ENCODE assay signal across 10 cellular contexts in the genomic region with DNA sequence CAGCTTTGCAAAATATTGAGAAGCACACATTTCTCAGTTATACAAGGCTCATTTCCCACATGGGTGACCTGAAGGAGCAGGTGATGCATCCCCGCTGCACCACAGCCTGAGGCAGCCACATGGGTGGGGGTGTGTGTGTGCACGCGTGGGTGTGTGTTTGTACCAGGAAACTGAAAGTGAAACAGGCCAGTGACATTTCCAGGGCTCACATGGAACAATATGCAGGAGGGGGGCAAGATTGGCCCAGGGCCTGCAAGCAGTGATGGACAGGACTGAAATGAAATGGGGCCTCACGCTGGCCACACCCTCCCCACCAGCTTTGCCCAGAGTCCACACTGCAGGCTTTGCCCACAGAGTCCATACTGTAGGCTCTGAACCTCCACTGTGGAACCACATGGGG.
DNase-seq lines count a peak whose midpoint lies in the region; ATAC-seq and TF ChIP-seq lines count a peak whose summit lies in the region.
"Had no signal": no experiment of that assay in that cellular context is flagged by ENCODE, and none has a peak within 500 bp of the region (broad histone marks: within the 10 kb centered on the region; RNA-seq: fewer than 3 reads in every experiment).

No MANE protein-coding gene starts in this region.

- H3K79me2 ChIP-seq in SK-N-SH (ENCODE audit: insufficient read depth) = no peaks in the 10 kb centered on the region

- POLR2A ChIA-PET in SK-N-SH (lab: Yijun Ruan, JAX) = no interaction called here

- H3K9me3 Mint-ChIP-seq in activated naive CD8-positive, alpha-beta T cell (ENCODE audit: low read depth) = no peaks in the 10 kb centered on the region

- 17% methylated on average over 3 of the region's 4 CpGs for WGBS in SK-N-SH (ENCODE audit: low lambda C conversion rate)

- intact Hi-C loops in upper lobe of right lung (cut with DNase I) = no loop called here

- H3K27ac Mint-ChIP-seq in activated naive CD8-positive, alpha-beta T cell = peak overlapping the region; percentile 84

- H3K9me2 ChIP-seq in SK-N-SH = no peaks in the 10 kb centered on the region

- no peak for TF ChIP-seq RAD21 in SK-N-SH (IDR thresholded peaks at IDR 0.05; ENCODE audit: low read length)

- H4K20me1 ChIP-seq in SK-N-SH (ENCODE audit: insufficient read depth) = no peaks in the 10 kb centered on the region

- no peaks in the 10 kb centered on the region for H3F3A ChIP-seq in SK-N-SH (replicated peaks; ENCODE audit: insufficient read depth)

- H3K4me3 ChIP-seq in upper lobe of right lung = no peak overlapping the region
- H3K4me3 ChIP-seq in SK-N-SH (ENCODE audit: low read depth in 2 of 2, low read length in 1 of 2) = no peak overlapping the region

- H3K4me3 Mint-ChIP-seq in activated naive CD8-positive, alpha-beta T cell = peak overlapping the region; percentile 77

- no peaks in the 10 kb centered on the region for H3K36me3 Mint-ChIP-seq in activated naive CD8-positive, alpha-beta T cell

- H3K27ac ChIP-seq in upper lobe of right lung (no peak overlapping the region), SK-N-SH (ENCODE audit: low read depth in 2 of 2, low read length in 1 of 2) (no peak overlapping the region)
- H3K27ac ChIP-seq: 22Rv1 had no signal

- DNase-seq in DMS53 (lab: John Stamatoyannopoulos, UW) (peak; percentile 87), DMS53 treated with DMSO at 0.1 percent for 48 hours (lab: John Stamatoyannopoulos, UW; ENCODE audit: unreplicated experiment) (no peak), upper lobe of right lung (no peak), SK-N-SH (no peak), mucosa of gallbladder (ENCODE audit: low spot score) (no peak)
- DNase-seq in stimulated activated CD4-positive, alpha-beta T cell treated with anti-CD3 and anti-CD28 coated beads, Interleukin-12 subunit alpha, Interleukin-12 subunit beta, amount 100 ng/mL, for 4 hours = peak; percentile 53
- DNase-seq: NCI-H2081 treated with DMSO at 0.1 percent for 48 hours had no signal

- TF ChIP-seq CTCF in upper lobe of right lung (IDR thresholded peaks at IDR 0.05) (no peak), SK-N-SH (IDR thresholded peaks at IDR 0.05) (no peak)

- no peak overlapping the region for H2AFZ ChIP-seq in SK-N-SH (ENCODE audit: low read depth)

- H3K36me3 ChIP-seq in upper lobe of right lung (no peaks in the 10 kb centered on the region), SK-N-SH (replicated peaks in 1 of 2; ENCODE audit: control insufficient read depth in 1 of 2, insufficient read depth in 2 of 2, low read length in 1 of 2) (no peaks in the 10 kb centered on the region)

- H3K9me3 ChIP-seq in upper lobe of right lung = no peaks in the 10 kb centered on the region
- no peaks in the 10 kb centered on the region for H3K9me3 ChIP-seq in SK-N-SH

- no peaks in the 10 kb centered on the region for H3K27me3 Mint-ChIP-seq in activated naive CD8-positive, alpha-beta T cell

- TF ChIP-seq EP300 in SK-N-SH (IDR thresholded peaks at IDR 0.05; ENCODE audit: borderline replicate concordance in 1 of 2, low read depth in 1 of 2, low read length in 1 of 2) = no peak

- ATAC-seq in upper lobe of right lung = peak; percentile 4
- ATAC-seq in GM19467 (IDR thresholded peaks at IDR 0.05; ENCODE audit: unreplicated experiment) = no peak

- H3K4me1 Mint-ChIP-seq in activated naive CD8-positive, alpha-beta T cell (ENCODE audit: low read depth) = peaks cover 45% of the 10 kb centered on the region

- no peaks in the 10 kb centered on the region for H3K27me3 ChIP-seq in upper lobe of right lung
- H3K27me3 ChIP-seq in SK-N-SH (ENCODE audit: insufficient read depth) = peaks cover 61% of the 10 kb centered on the region

- H3K9ac ChIP-seq in SK-N-SH = no peak overlapping the region

- CTCF ChIA-PET in SK-N-SH (lab: Yijun Ruan, JAX) = interaction anchor here (1.6 to 2.4 kb wide), 2 partner anchors 11 to 36 kb away, joined by 3 to 8 read pairs; no protein-coding TSS in a partner anchor

- H3K4me1 ChIP-seq in upper lobe of right lung = peaks cover 9% of the 10 kb centered on the region
- no peaks in the 10 kb centered on the region for H3K4me1 ChIP-seq in SK-N-SH (ENCODE audit: control insufficient read depth in 1 of 2, insufficient read depth in 2 of 2, low read depth in 1 of 2, low read length in 1 of 2)

- H3K4me2 ChIP-seq in SK-N-SH = no peak overlapping the region

TF ChIP-seq in SK-N-SH, 30 proteins besides CTCF, POLR2A, EP300 and RAD21 (continues in another document):
- TF ChIP-seq FOSL2 (IDR thresholded peaks at IDR 0.05; ENCODE audit: borderline replicate concordance, low read depth) (no peak), SIN3A (IDR thresholded peaks at IDR 0.05; ENCODE audit: borderline replicate concordance, low read depth, low read length) (no peak), TAF1 (IDR thresholded peaks at IDR 0.05; ENCODE audit: borderline replicate concordance, low read depth, low read length) (no peak), GATA2 (CRISPR knock-in tag; IDR thresholded peaks at IDR 0.05) (no peak), RCOR1 (IDR thresholded peaks at IDR 0.05; ENCODE audit: low read length) (no peak), PBX3 (IDR thresholded peaks at IDR 0.05) (no peak), YY1 (IDR thresholded peaks at IDR 0.05; ENCODE audit: low read depth) (no peak), POLR2AphosphoS5 (IDR thresholded peaks at IDR 0.05; ENCODE audit: low read depth, low read length) (no peak), GABPA (IDR thresholded peaks at IDR 0.05; ENCODE audit: low read depth) (no peak), MXI1 (IDR thresholded peaks at IDR 0.05; ENCODE audit: low read depth, low read length) (no peak), USF2 (IDR thresholded peaks at IDR 0.05; ENCODE audit: borderline replicate concordance, low read depth, low read length) (no peak), RFX5 (IDR thresholded peaks at IDR 0.05; ENCODE audit: low read length) (no peak), ZBTB33 (IDR thresholded peaks at IDR 0.05; ENCODE audit: borderline replicate concordance, low read depth) (no peak)
- TF ChIP-seq, protein P1, sequence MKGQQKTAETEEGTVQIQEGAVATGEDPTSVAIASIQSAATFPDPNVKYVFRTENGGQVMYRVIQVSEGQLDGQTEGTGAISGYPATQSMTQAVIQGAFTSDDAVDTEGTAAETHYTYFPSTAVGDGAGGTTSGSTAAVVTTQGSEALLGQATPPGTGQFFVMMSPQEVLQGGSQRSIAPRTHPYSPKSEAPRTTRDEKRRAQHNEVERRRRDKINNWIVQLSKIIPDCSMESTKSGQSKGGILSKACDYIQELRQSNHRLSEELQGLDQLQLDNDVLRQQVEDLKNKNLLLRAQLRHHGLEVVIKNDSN (IDR thresholded peaks at IDR 0.05; ENCODE audit: borderline replicate concordance, low read depth) = no peak

Comparison
In these comparisons a context has a peak if more than half of its experiments do, and no peak if none do; other contexts are left out.
1. DNase-seq: peak in DMS53 (single experiment) and stimulated activated CD4-positive, alpha-beta T cell treated with anti-CD3 and anti-CD28 coated beads, Interleukin-12 subunit alpha, Interleukin-12 subunit beta, amount 100 ng/mL, for 4 hours (single experiment); none in DMS53 treated with DMSO at 0.1 percent for 48 hours (single experiment), upper lobe of right lung (single experiment), SK-N-SH (single experiment) and mucosa of gallbladder (single experiment).